Comparison of ENCODE assay signal across 9 cellular contexts in genomic region chr17:4215882-4216411, GRCh38. TPM values are rescaled to one million over a fixed set of nuclear protein-coding genes. Genes with fewer than 3 reads are reported as not detected.
DNase-seq lines count a peak whose midpoint lies in the region; ATAC-seq and TF ChIP-seq lines count a peak whose summit lies in the region.
"Had no signal": no experiment of that assay in that cellular context is flagged by ENCODE, and none has a peak within 500 bp of the region (broad histone marks: within the 10 kb centered on the region; RNA-seq: fewer than 3 reads in every experiment).

No MANE protein-coding gene starts in this region.

- no peak for TF ChIP-seq POLR2A in NB4 (IDR thresholded peaks at IDR 0.05; ENCODE audit: extremely low read depth, insufficient read length)

- H3K27me3 Mint-ChIP-seq in T-cell (no peaks in the 10 kb centered on the region), nephron progenitor cell (ENCODE audit: low read depth, poor library complexity) (no peaks in the 10 kb centered on the region)

- H3K4me3 Mint-ChIP-seq in T-cell (no peak overlapping the region), nephron progenitor cell (no peak overlapping the region)

- H3K4me1 Mint-ChIP-seq in T-cell (peaks cover 6 to 8% (median 7%) of the 10 kb centered on the region in 3 donors), nephron progenitor cell (peaks cover 22% of the 10 kb centered on the region)

- DNase-seq in DMS153 treated with DMSO at 0.1 percent for 48 hours (lab: John Stamatoyannopoulos, UW; ENCODE audit: unreplicated experiment): peak; percentile 26
- peak; percentile 11 for DNase-seq in NB4 (ENCODE audit: low read depth)
- DNase-seq in T-cell: no peak
- no peak for DNase-seq in nephron progenitor cell
- no peak for DNase-seq in NCI-H1694 treated with DMSO at 0.1 percent for 48 hours (lab: John Stamatoyannopoulos, UW)
- no peak for DNase-seq in KG1 (lab: John Stamatoyannopoulos, UW)
- DNase-seq in AML-193 (lab: John Stamatoyannopoulos, UW): no peak
- DNase-seq in NCI-H510A treated with DMSO at 0.1 percent for 48 hours (lab: John Stamatoyannopoulos, UW): no peak

- POLR2A ChIA-PET in T-cell (lab: Charles Lee): no interaction called here

- peaks cover 17% of the 10 kb centered on the region for H3K36me3 Mint-ChIP-seq in T-cell
- peaks cover 58% of the 10 kb centered on the region for H3K36me3 Mint-ChIP-seq in nephron progenitor cell (ENCODE audit: low read depth)

- H3K9me3 Mint-ChIP-seq in T-cell (no peaks in the 10 kb centered on the region), nephron progenitor cell (no peaks in the 10 kb centered on the region)

- H3K27ac Mint-ChIP-seq in T-cell (peak overlapping the region; percentile 21 to 46), nephron progenitor cell (peak overlapping the region; percentile 18)

- ATAC-seq in T-cell (replicated peaks in 1 of 4): no peak

- TF ChIP-seq CTCF in NB4 (IDR thresholded peaks at IDR 0.05; ENCODE audit: low read depth, low read length): no peak
- TF ChIP-seq CTCF in nephron progenitor cell (IDR thresholded peaks at IDR 0.05): no peak

- CTCF ChIA-PET in T-cell (lab: Charles Lee): interaction anchor here (0.5 to 2.8 kb wide), 15 partner anchors 8 to 205 kb away, joined by 3 to 27 read pairs (median 4); partner anchors contain the start of gene ANKFY1 (in 1 of the 2)

- H3K4me3 ChIP-seq in NB4 (ENCODE audit: low read depth, low read length): no peak overlapping the region
- H3K4me3 ChIP-seq: hepatocyte had no signal

RNA-seq across cellular contexts. Expression of gene ANKFY1, which starts 47.8 kb away (rescaled TPM):
- 10 to 100 TPM; 58.0 to 69.6 (median 67.0) TPM for total RNA-seq in T-cell

Comparison
In these comparisons a context has a peak if more than half of its experiments do, and no peak if none do; other contexts are left out.
1. DNase-seq: peak in DMS153 treated with DMSO at 0.1 percent for 48 hours (single experiment) and NB4 (single experiment); none in T-cell (0 of 34), nephron progenitor cell (single experiment), NCI-H1694 treated with DMSO at 0.1 percent for 48 hours (single experiment), KG1 (single experiment), AML-193 (0 of 2) and NCI-H510A treated with DMSO at 0.1 percent for 48 hours (single experiment).